ENCODE assay signal across 9 cellular contexts in the genomic region with DNA sequence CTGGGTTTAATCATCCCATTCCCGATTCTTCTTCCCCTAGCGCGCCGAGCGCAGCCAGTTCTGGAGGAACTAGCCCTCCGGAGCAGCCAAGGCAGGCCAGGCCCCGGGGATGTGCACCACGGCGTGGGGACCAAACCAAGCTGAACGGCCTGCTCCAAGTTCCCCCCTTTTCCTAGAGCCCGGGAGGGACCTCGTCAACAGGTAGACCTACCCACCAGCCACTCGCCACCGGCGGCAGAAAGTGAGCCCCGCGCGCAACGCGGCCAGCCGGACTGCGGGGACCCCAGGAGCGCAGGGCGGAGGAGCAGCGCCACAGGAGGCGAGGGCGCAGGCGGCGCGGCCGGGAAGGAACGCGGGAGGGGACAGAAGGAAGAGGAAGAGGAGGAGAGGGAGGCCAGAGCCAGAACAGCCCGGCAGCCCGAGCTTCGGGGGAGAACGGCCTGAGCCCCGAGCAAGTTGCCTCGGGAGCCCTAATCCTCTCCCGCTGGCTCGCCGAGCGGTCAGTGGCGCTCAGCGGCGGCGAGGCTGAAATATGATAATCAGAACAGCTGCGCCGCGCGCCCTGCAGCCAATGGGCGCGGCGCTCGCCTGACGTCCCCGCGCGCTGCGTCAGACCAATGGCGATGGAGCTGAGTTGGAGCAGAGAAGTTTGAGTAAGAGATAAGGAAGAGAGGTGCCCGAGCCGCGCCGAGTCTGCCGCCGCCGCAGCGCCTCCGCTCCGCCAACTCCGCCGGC. TPM values are rescaled to one million over a fixed set of nuclear protein-coding genes. Genes with fewer than 3 reads are reported as not detected.
DNase-seq lines count a peak whose midpoint lies in the region; ATAC-seq and TF ChIP-seq lines count a peak whose summit lies in the region.
"Had no signal": no experiment of that assay in that cellular context is flagged by ENCODE, and none has a peak within 500 bp of the region (broad histone marks: within the 10 kb centered on the region; RNA-seq: fewer than 3 reads in every experiment).

TSS of gene ISL1 (plus strand) at position 690 of the 735 bp plus-strand sequence. CDS start 224 bp downstream, outside the sequence.

- no peak for TF ChIP-seq CTCF in cardiac fibroblast (IDR thresholded peaks at IDR 0.05; ENCODE audit: low read depth, low read length)

- no peak within 1 kb of the TSS for H3K27ac Mint-ChIP-seq in activated CD4-positive, alpha-beta memory T cell treated with anti-CD3 and anti-CD28 coated beads for 36 hours
- H3K27ac Mint-ChIP-seq in activated CD4-positive, alpha-beta memory T cell treated with anti-CD3 and anti-CD28 coated beads, Interleukin-2, amount 10 ng/mL, durations not matched to agents 7 days and 5 days, result no peak within 1 kb of the TSS
- H3K27ac Mint-ChIP-seq in effector memory CD8-positive, alpha-beta T cell, result no peak within 1 kb of the TSS
- H3K27ac Mint-ChIP-seq in T-cell, result peak within 1 kb of the TSS in 1 of 2 donors; percentile 46
- H3K27ac Mint-ChIP-seq: CD4-positive, CD25-positive, alpha-beta regulatory T cell had no signal

- CTCF ChIA-PET in activated CD4-positive, alpha-beta memory T cell treated with anti-CD3 and anti-CD28 coated beads for 36 hours (lab: Charles Lee), result no interaction called here
- CTCF ChIA-PET in activated CD4-positive, alpha-beta memory T cell treated with anti-CD3 and anti-CD28 coated beads, Interleukin-2, amount 10 ng/mL, durations not matched to agents 7 days and 5 days (lab: Charles Lee), result interaction anchor here (0.9 kb wide), 1 partner anchor 420 kb away, joined by 3 read pairs; no protein-coding TSS in a partner anchor
- CTCF ChIA-PET in T-cell (lab: Charles Lee), result no interaction called here

- H3K4me1 Mint-ChIP-seq in activated CD4-positive, alpha-beta memory T cell treated with anti-CD3 and anti-CD28 coated beads for 36 hours (ENCODE audit: low read depth), result peaks cover 8% of the 10 kb centered on the region
- H3K4me1 Mint-ChIP-seq in activated CD4-positive, alpha-beta memory T cell treated with anti-CD3 and anti-CD28 coated beads, Interleukin-2, amount 10 ng/mL, durations not matched to agents 7 days and 5 days, result peaks cover 8% of the 10 kb centered on the region
- peaks cover 0 to 4% of the 10 kb centered on the region in 2 donors for H3K4me1 Mint-ChIP-seq in effector memory CD8-positive, alpha-beta T cell (ENCODE audit: low read depth in 2 of 2)
- peaks cover 7% of the 10 kb centered on the region in 3 donors for H3K4me1 Mint-ChIP-seq in T-cell

- POLR2A ChIA-PET in activated CD4-positive, alpha-beta memory T cell treated with anti-CD3 and anti-CD28 coated beads for 36 hours (lab: Charles Lee), result no interaction called here
- POLR2A ChIA-PET in activated CD4-positive, alpha-beta memory T cell treated with anti-CD3 and anti-CD28 coated beads, Interleukin-2, amount 10 ng/mL, durations not matched to agents 7 days and 5 days (lab: Charles Lee), result no interaction called here
- POLR2A ChIA-PET in T-cell (lab: Charles Lee), result no interaction called here

- peaks cover 3% of the 10 kb centered on the region for H3K36me3 Mint-ChIP-seq in activated CD4-positive, alpha-beta memory T cell treated with anti-CD3 and anti-CD28 coated beads for 36 hours
- peaks cover 8% of the 10 kb centered on the region for H3K36me3 Mint-ChIP-seq in activated CD4-positive, alpha-beta memory T cell treated with anti-CD3 and anti-CD28 coated beads, Interleukin-2, amount 10 ng/mL, durations not matched to agents 7 days and 5 days (ENCODE audit: low read depth)
- H3K36me3 Mint-ChIP-seq in effector memory CD8-positive, alpha-beta T cell (ENCODE audit: insufficient read depth), result peaks cover 3% of the 10 kb centered on the region
- no peaks in the 10 kb centered on the region for H3K36me3 Mint-ChIP-seq in T-cell
- H3K36me3 Mint-ChIP-seq: CD4-positive, CD25-positive, alpha-beta regulatory T cell had no signal

- H3K27me3 Mint-ChIP-seq in activated CD4-positive, alpha-beta memory T cell treated with anti-CD3 and anti-CD28 coated beads for 36 hours, result peaks cover 88% of the 10 kb centered on the region
- H3K27me3 Mint-ChIP-seq in activated CD4-positive, alpha-beta memory T cell treated with anti-CD3 and anti-CD28 coated beads, Interleukin-2, amount 10 ng/mL, durations not matched to agents 7 days and 5 days, result peaks cover 96% of the 10 kb centered on the region
- H3K27me3 Mint-ChIP-seq in effector memory CD8-positive, alpha-beta T cell, result peaks cover 71 to 100% of the 10 kb centered on the region in 2 donors
- H3K27me3 Mint-ChIP-seq in T-cell, result peaks cover 69 to 100% of the 10 kb centered on the region in 2 donors

- intact Hi-C loops in activated CD4-positive, alpha-beta memory T cell treated with anti-CD3 and anti-CD28 coated beads for 36 hours (cut with micrococcal nuclease), result no loop called here

- ATAC-seq in left lobe of liver (peak; percentile 39), T-cell (replicated peaks in 1 of 4) (no peak)
- ATAC-seq in effector memory CD8-positive, alpha-beta T cell (replicated peaks), result no peak

- H3K4me3 Mint-ChIP-seq in activated CD4-positive, alpha-beta memory T cell treated with anti-CD3 and anti-CD28 coated beads for 36 hours, result peak within 1 kb of the TSS; percentile 48
- no peak within 1 kb of the TSS for H3K4me3 Mint-ChIP-seq in activated CD4-positive, alpha-beta memory T cell treated with anti-CD3 and anti-CD28 coated beads, Interleukin-2, amount 10 ng/mL, durations not matched to agents 7 days and 5 days
- H3K4me3 Mint-ChIP-seq in effector memory CD8-positive, alpha-beta T cell, result no peak within 1 kb of the TSS
- no peak within 1 kb of the TSS for H3K4me3 Mint-ChIP-seq in T-cell
- H3K4me3 Mint-ChIP-seq: CD4-positive, CD25-positive, alpha-beta regulatory T cell had no signal

- H3K9me3 Mint-ChIP-seq in activated CD4-positive, alpha-beta memory T cell treated with anti-CD3 and anti-CD28 coated beads for 36 hours, result no peaks in the 10 kb centered on the region
- no peaks in the 10 kb centered on the region for H3K9me3 Mint-ChIP-seq in activated CD4-positive, alpha-beta memory T cell treated with anti-CD3 and anti-CD28 coated beads, Interleukin-2, amount 10 ng/mL, durations not matched to agents 7 days and 5 days
- H3K9me3 Mint-ChIP-seq in effector memory CD8-positive, alpha-beta T cell, result peaks cover 5 to 7% of the 10 kb centered on the region in 2 donors
- no peaks in the 10 kb centered on the region for H3K9me3 Mint-ChIP-seq in T-cell

- no peak for DNase-seq in activated CD4-positive, alpha-beta memory T cell treated with anti-CD3 and anti-CD28 coated beads for 36 hours
- DNase-seq in activated CD4-positive, alpha-beta memory T cell treated with anti-CD3 and anti-CD28 coated beads, Interleukin-2, amount 10 ng/mL, durations not matched to agents 7 days and 5 days, result no peak
- DNase-seq in NCI-H2227 treated with DMSO at 0.1 percent for 48 hours (lab: John Stamatoyannopoulos, UW) (peak; percentile 84), cardiac fibroblast (ENCODE audit: low read depth in 2 of 2) (peak; percentile 42 to 57), left lobe of liver (ENCODE audit: low spot score) (no peak), stromal cell of bone marrow (ENCODE audit: low read depth) (peak; percentile 68), T-cell (no peak)
- no peak for DNase-seq in effector memory CD8-positive, alpha-beta T cell
- DNase-seq: CD4-positive, CD25-positive, alpha-beta regulatory T cell had no signal

- peak within 1 kb of the TSS; percentile 32 to 37 for H3K4me3 ChIP-seq in cardiac fibroblast (replicated peaks in 1 of 2; ENCODE audit: low read depth in 2 of 2, low read length in 2 of 2)

RNA-seq across cellular contexts. Expression of gene ISL1, which starts in this region (rescaled TPM):
- total RNA-seq in activated CD4-positive, alpha-beta memory T cell treated with anti-CD3 and anti-CD28 coated beads for 36 hours, result not detected
- total RNA-seq in activated CD4-positive, alpha-beta memory T cell treated with anti-CD3 and anti-CD28 coated beads, Interleukin-2, amount 10 ng/mL, durations not matched to agents 7 days and 5 days, result not detected
- total RNA-seq in left lobe of liver (not detected), T-cell (not detected)
- total RNA-seq: CD4-positive, CD25-positive, alpha-beta regulatory T cell had no signal

Comparison
In these comparisons a context has a peak if more than half of its experiments do, and no peak if none do; other contexts are left out.
1. Peak in ATAC-seq in left lobe of liver; RNA of the gene not detected or under 1 TPM.
2. DNase-seq: peak in NCI-H2227 treated with DMSO at 0.1 percent for 48 hours (single experiment), cardiac fibroblast (2 of 2) and stromal cell of bone marrow (single experiment); none in activated CD4-positive, alpha-beta memory T cell treated with anti-CD3 and anti-CD28 coated beads for 36 hours (single experiment), activated CD4-positive, alpha-beta memory T cell treated with anti-CD3 and anti-CD28 coated beads, Interleukin-2, amount 10 ng/mL, durations not matched to agents 7 days and 5 days (single experiment), left lobe of liver (single experiment), effector memory CD8-positive, alpha-beta T cell (0 of 3) and T-cell (0 of 34).